20 cellular contexts compared by ENCODE assay signal in the genomic region with DNA sequence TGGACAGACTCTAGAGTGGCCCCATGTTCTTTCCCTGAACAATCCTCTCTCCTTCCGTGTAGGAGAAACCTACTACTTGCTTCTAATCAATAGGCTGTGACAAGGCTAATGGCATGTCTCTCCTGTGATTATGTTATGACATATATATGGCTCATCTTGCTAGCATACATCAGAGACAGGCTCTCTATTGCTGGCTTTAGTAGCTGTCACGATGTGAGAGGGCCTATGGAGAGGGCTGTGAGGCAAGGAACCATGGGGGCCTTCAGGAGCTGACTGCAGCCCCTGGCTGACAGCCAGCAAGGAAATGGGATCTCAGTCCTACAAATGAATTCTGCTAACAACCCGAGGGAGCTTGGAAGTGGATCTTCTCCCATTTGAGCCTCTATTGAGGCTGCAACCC.
"Had no signal": no experiment of that assay in that cellular context is flagged by ENCODE, and none has a peak within 500 bp of the region (broad histone marks: within the 10 kb centered on the region; RNA-seq: fewer than 3 reads in every experiment).

No MANE protein-coding gene starts in this region.

- H3K4me3 ChIP-seq: adrenal gland, esophagus squamous epithelium, tibial artery, uterus had no signal

- H3K4me1 ChIP-seq: adrenal gland, uterus had no signal

- H3K27ac ChIP-seq: adrenal gland, esophagus squamous epithelium, uterus had no signal

- H3K9me3 ChIP-seq: adrenal gland, esophagus squamous epithelium, tibial artery, uterus had no signal

- DNase-seq: activated CD4-positive, alpha-beta T cell treated with anti-CD3 and anti-CD28 coated beads, Interleukin-2, amount 50 U/mL, for 4 hours; activated CD8-positive, alpha-beta memory T cell treated with anti-CD3 and anti-CD28 coated beads, Interleukin-2, amount 10 ng/mL, durations not matched to agents 7 days and 5 days; activated effector memory CD4-positive, alpha-beta T cell treated with Interleukin-2 at 50 U/mL for 16 hours; activated T-cell treated with anti-CD3 and anti-CD28 coated beads, Interleukin-2, amount 50 U/mL, for 1 hour; adrenal gland; effector CD4-positive, alpha-beta T cell; esophagus squamous epithelium; hippocampal formation; midbrain; posterior cingulate gyrus; retina; stimulated activated CD4-positive, alpha-beta T cell treated with anti-CD3 and anti-CD28 coated beads, Interleukin-2, amount 100 ng/mL, for 48 hours; stimulated activated naive B cell treated with anti-CD40 and anti-IgM and Interleukin-4, amounts not matched to agents 10 μg/mL and 1 μg/mL and 100 μg/mL, for 72 hours; T-helper 9 cell; tibial artery; uterus had no signal

- ATAC-seq: activated CD4-positive, CD25-positive, alpha-beta regulatory T cell treated with anti-CD3 and anti-CD28 coated beads, Interleukin-2, amount 50 U/mL, for 24 hours; activated CD8-positive, alpha-beta memory T cell treated with anti-CD3 and anti-CD28 coated beads, Interleukin-2, amount 10 ng/mL, durations not matched to agents 7 days and 5 days; stimulated activated naive B cell treated with anti-CD40 and anti-IgM and Interleukin-4, amounts not matched to agents 10 μg/mL and 1 μg/mL and 100 μg/mL, for 72 hours had no signal

- FAIRE-seq: colon, endothelial cell of umbilical vein, keratinocyte had no signal

- H3K27me3 ChIP-seq: adrenal gland, esophagus squamous epithelium, tibial artery, uterus had no signal

- H3K36me3 ChIP-seq: adrenal gland, esophagus squamous epithelium, tibial artery, uterus had no signal
